Comparison of ENCODE assay signal across 24 cellular contexts in genomic region chrX:63058204-63058603, GRCh38.
"Had no signal": no experiment of that assay in that cellular context is flagged by ENCODE, and none has a peak within 500 bp of the region (broad histone marks: within the 10 kb centered on the region; RNA-seq: fewer than 3 reads in every experiment).

No MANE protein-coding gene starts in this region.

- H3K36me3 ChIP-seq: esophagus muscularis mucosa, gastroesophageal sphincter, heart left ventricle, lower lobe of right lung had no signal

- H2AFZ ChIP-seq: hepatocyte had no signal

- FAIRE-seq: frontal cortex, kidney had no signal

- H3K27ac ChIP-seq: coronary artery, dorsolateral prefrontal cortex, esophagus muscularis mucosa, foreskin keratinocyte, gastroesophageal sphincter, heart left ventricle, hepatocyte, lower lobe of right lung had no signal

- H3K4me1 ChIP-seq: esophagus muscularis mucosa, foreskin keratinocyte, gastroesophageal sphincter, heart left ventricle, lower lobe of right lung had no signal

- ATAC-seq: foreskin keratinocyte; gastroesophageal sphincter; heart left ventricle; left colon; left lobe of liver; left ventricle myocardium superior; lower lobe of right lung; mucosa of descending colon; naive thymus-derived CD8-positive, alpha-beta T cell had no signal

- DNase-seq: dermis blood vessel endothelial cell; dorsolateral prefrontal cortex; effector CD4-positive, alpha-beta T cell; effector memory CD4-positive, alpha-beta T cell; foreskin keratinocyte; heart left ventricle; hypothalamus; immature natural killer cell; islet precursor cell; kidney; kidney glomerular epithelial cell; left colon; left ventricle myocardium superior; lower lobe of right lung; mesenchymal stem cell; mucosa of descending colon; naive B cell; naive thymus-derived CD8-positive, alpha-beta T cell had no signal

- H3K79me2 ChIP-seq: hepatocyte had no signal

- H3K4me2 ChIP-seq: hepatocyte had no signal

- H3K9me3 ChIP-seq: gastroesophageal sphincter, lower lobe of right lung had no signal

- H3K4me3 ChIP-seq: coronary artery, dorsolateral prefrontal cortex, esophagus muscularis mucosa, gastroesophageal sphincter, heart left ventricle, hepatocyte, lower lobe of right lung, mucosa of descending colon had no signal

- H3K27me3 ChIP-seq: esophagus muscularis mucosa, foreskin keratinocyte, gastroesophageal sphincter, hepatocyte had no signal
